ENCODE assay signal across 19 cellular contexts in the genomic region with DNA sequence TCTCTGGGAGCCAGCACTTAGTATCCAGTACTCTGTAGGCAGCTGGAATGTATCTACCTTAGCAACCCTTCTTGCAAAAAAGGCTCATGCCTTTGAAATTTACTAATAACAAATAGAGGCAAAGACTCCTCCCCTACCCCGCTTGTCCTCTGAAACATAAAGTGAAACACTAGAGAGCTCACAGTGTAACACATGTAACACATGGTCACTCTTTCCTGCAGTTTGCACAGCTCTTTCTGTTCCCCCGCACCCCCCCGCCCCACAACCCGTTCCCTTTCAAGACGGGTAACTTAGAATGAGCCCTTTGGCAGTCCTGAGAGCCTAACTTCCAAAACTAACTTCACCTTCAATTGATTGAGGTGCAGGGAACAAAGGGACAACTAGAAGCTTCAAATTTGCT. TPM values are rescaled to one million over a fixed set of nuclear protein-coding genes. Genes with fewer than 3 reads are reported as not detected.
DNase-seq lines count a peak whose midpoint lies in the region; ATAC-seq, FAIRE-seq and TF ChIP-seq lines count a peak whose summit lies in the region.
"Had no signal": no experiment of that assay in that cellular context is flagged by ENCODE, and none has a peak within 500 bp of the region (broad histone marks: within the 10 kb centered on the region; RNA-seq: fewer than 3 reads in every experiment).

No MANE protein-coding gene starts in this region.

- no peak overlapping the region for H3K9ac ChIP-seq in MM.1S (ENCODE audit: low read length)
- H3K9ac ChIP-seq in K562 (ENCODE audit: insufficient read depth in 1 of 2, low read depth in 2 of 2, low read length in 2 of 2): no peak overlapping the region
- H3K9ac ChIP-seq: GM23248 had no signal

- TF ChIP-seq RAD21 in K562 (CRISPR knock-in tag; conservative IDR thresholded peaks at IDR 0.05 in 1 of 2, IDR thresholded peaks at IDR 0.05 in 1 of 2): no peak

- H4K20me1 ChIP-seq in MM.1S (ENCODE audit: insufficient read depth, low read length): no peaks in the 10 kb centered on the region
- no peaks in the 10 kb centered on the region for H4K20me1 ChIP-seq in K562 (replicated peaks; ENCODE audit: control insufficient read depth, insufficient read depth, low read length)

- H3K4me2 ChIP-seq in MM.1S (ENCODE audit: low read depth, low read length) (peak overlapping the region; percentile 20), K562 (ENCODE audit: insufficient read depth, low read length) (no peak overlapping the region)

- no peak for DNase-seq in CD8-positive, alpha-beta T cell
- DNase-seq in MM.1S: peak; percentile 83
- DNase-seq in K562 (ENCODE audit: extremely low read depth in 1 of 4, low spot score in 3 of 4): no peak
- DNase-seq in T-helper 1 cell: no peak
- no peak for DNase-seq in HEK293T (ENCODE audit: extremely low spot score)
- no peak for DNase-seq in GM12891 (ENCODE audit: insufficient read length, low spot score)
- DNase-seq: CD4-positive, alpha-beta T cell; DMS153; DMS79; GDM1; GM23248; HCEC 1CT; HFFc6; KG1 had no signal

- no peaks in the 10 kb centered on the region for H3K36me3 Mint-ChIP-seq in CD8-positive, alpha-beta T cell

- H2AFZ ChIP-seq in MM.1S (ENCODE audit: low read length): peak overlapping the region; percentile 58; the same call in 1 of the 2 replicates
- 0 out of 2 replicates have a peak overlapping the region, but pooled peaks have one; percentile 32 for H2AFZ ChIP-seq in K562 (ENCODE audit: low read depth, low read length)
- H2AFZ ChIP-seq: GM23248 had no signal

- 100% methylated on average over 1 of the region's 5 CpGs for WGBS in K562 (ENCODE audit: insufficient coverage, low coverage, missing lambda C conversion rate)

- no peaks in the 10 kb centered on the region for H3F3A ChIP-seq in MM.1S (ENCODE audit: insufficient read depth, low read length)

- no peak overlapping the region for H3K4me3 ChIP-seq in CD8-positive, alpha-beta T cell (ENCODE audit: low read depth, low read length)
- H3K4me3 ChIP-seq in MM.1S (ENCODE audit: low read length) (no peak overlapping the region), K562 (no peak overlapping the region)
- H3K4me3 ChIP-seq: GM23248 had no signal

- intact Hi-C loops in CD8-positive, alpha-beta T cell (cut with DNase I, micrococcal nuclease): no loop called here
- intact Hi-C loops in K562 (cut with micrococcal nuclease): no loop called here

- TF ChIP-seq CTCF in CD8-positive, alpha-beta T cell (IDR thresholded peaks at IDR 0.05): no peak
- TF ChIP-seq CTCF in MM.1S (IDR thresholded peaks at IDR 0.05; ENCODE audit: low read length): no peak
- TF ChIP-seq CTCF in K562 (IDR thresholded peaks at IDR 0.05 in 2 of 3, conservative IDR thresholded peaks at IDR 0.05 in 1 of 3; ENCODE audit: insufficient read depth in 2 of 3, low read depth in 1 of 3, low read length in 3 of 3): no peak

- TF ChIP-seq POLR2A in K562 (conservative IDR thresholded peaks at IDR 0.05) (no peak), GM12891 (IDR thresholded peaks at IDR 0.05; ENCODE audit: low read depth, low read length) (no peak)

- H3K4me1 Mint-ChIP-seq in CD8-positive, alpha-beta T cell (ENCODE audit: low read depth): peaks cover 13% of the 10 kb centered on the region

- peak overlapping the region; percentile 62 for H3K27ac Mint-ChIP-seq in CD8-positive, alpha-beta T cell
- H3K27ac Mint-ChIP-seq: B cell; CD4-positive, alpha-beta T cell; HFFc6; IgD-negative memory B cell had no signal

- POLR2A ChIA-PET in CD8-positive, alpha-beta T cell (lab: Charles Lee): no interaction called here
- POLR2A ChIA-PET in K562 (lab: Yijun Ruan, JAX) (no interaction called here), HEK293T (lab: Yijun Ruan, JAX) (interaction anchor here (1.1 to 1.8 kb wide), 2 partner anchors 15 to 71 kb away, joined by 3 to 5 read pairs; partner anchors contain the start of gene UTP14A)

- TF ChIP-seq EP300 in K562 (IDR thresholded peaks at IDR 0.05; ENCODE audit: low read length): no peak

- H3K9me2 ChIP-seq in MM.1S (replicated peaks; ENCODE audit: insufficient read depth, low read length): no peaks in the 10 kb centered on the region

- H3K9me3 Mint-ChIP-seq in CD8-positive, alpha-beta T cell: no peaks in the 10 kb centered on the region
- H3K9me3 Mint-ChIP-seq: CD4-positive, alpha-beta T cell; HFFc6; IgD-negative memory B cell had no signal

- H3K36me3 ChIP-seq in CD8-positive, alpha-beta T cell (ENCODE audit: insufficient read depth, low read length): no peaks in the 10 kb centered on the region
- H3K36me3 ChIP-seq in MM.1S (replicated peaks; ENCODE audit: insufficient read depth, low read length) (no peaks in the 10 kb centered on the region), K562 (ENCODE audit: control insufficient read depth, insufficient read depth, low read length) (no peaks in the 10 kb centered on the region)

- in situ Hi-C loops in K562 (cut with MboI): no loop called here

- no peaks in the 10 kb centered on the region for H3K79me2 ChIP-seq in MM.1S (ENCODE audit: low read length)
- H3K79me2 ChIP-seq in K562 (ENCODE audit: control insufficient read depth, insufficient read depth, low read length): no peaks in the 10 kb centered on the region

- H3K27me3 ChIP-seq in CD8-positive, alpha-beta T cell (ENCODE audit: insufficient read depth, low read length): no peaks in the 10 kb centered on the region
- H3K27me3 ChIP-seq in MM.1S (replicated peaks; ENCODE audit: insufficient read depth, low read length) (no peaks in the 10 kb centered on the region), K562 (ENCODE audit: control insufficient read depth in 2 of 2, insufficient read depth in 2 of 2, low read length in 2 of 2) (no peaks in the 10 kb centered on the region)

- H3K9me3 ChIP-seq in CD8-positive, alpha-beta T cell (ENCODE audit: low read length): no peaks in the 10 kb centered on the region
- H3K9me3 ChIP-seq in MM.1S (replicated peaks; ENCODE audit: insufficient read depth, low read length) (no peaks in the 10 kb centered on the region), K562 (replicated peaks; ENCODE audit: control insufficient read depth, insufficient read depth, low read depth, low read length) (no peaks in the 10 kb centered on the region)

- BruUV-seq in K562 (replicated peaks; lab: Mats Ljungman, UMichigan): no TSS peak

- no peak for FAIRE-seq in K562 (lab: Jason Lieb, UNC)
- no peak for FAIRE-seq in GM12891 (lab: Jason Lieb, UNC)
- FAIRE-seq: HepG2 had no signal

- no peaks in the 10 kb centered on the region for H3K27me3 Mint-ChIP-seq in CD8-positive, alpha-beta T cell (ENCODE audit: low read depth)
- H3K27me3 Mint-ChIP-seq: CD4-positive, alpha-beta T cell had no signal

- H3K4me3 Mint-ChIP-seq in CD8-positive, alpha-beta T cell: no peak overlapping the region
- H3K4me3 Mint-ChIP-seq: B cell; CD4-positive, alpha-beta T cell; HFFc6; IgD-negative memory B cell had no signal

- H3K9me1 ChIP-seq in K562 (ENCODE audit: control insufficient read depth, insufficient read depth, low read length): no peaks in the 10 kb centered on the region

- CTCF ChIA-PET in CD8-positive, alpha-beta T cell (lab: Charles Lee): interaction anchor here (1.2 kb wide), 1 partner anchor 15 kb away, joined by 3 read pairs; no protein-coding TSS in a partner anchor
- CTCF ChIA-PET in K562 (lab: Yijun Ruan, JAX; ENCODE audit: low intra/inter-chr PET ratio) (no interaction called here), HEK293T (lab: Yijun Ruan, JAX) (no interaction called here)

- H3K27ac ChIP-seq in CD8-positive, alpha-beta T cell (ENCODE audit: low read depth, low read length): no peak overlapping the region
- peak overlapping the region; percentile 52; the same call in 1 of the 2 replicates for H3K27ac ChIP-seq in MM.1S (ENCODE audit: low read length)
- no peak overlapping the region for H3K27ac ChIP-seq in K562 (ENCODE audit: extremely low read depth, low read depth, low read length)
- H3K27ac ChIP-seq: C4-2B, GM23248 had no signal

- no peak for ATAC-seq in CD8-positive, alpha-beta T cell
- ATAC-seq in GM19351 (IDR thresholded peaks at IDR 0.05; ENCODE audit: unreplicated experiment) (peak; percentile 46), K562 (no peak)
- ATAC-seq: HepG2 had no signal

- peaks cover 4% of the 10 kb centered on the region for H3K4me1 ChIP-seq in CD8-positive, alpha-beta T cell (ENCODE audit: insufficient read depth, low read length)
- H3K4me1 ChIP-seq in MM.1S (ENCODE audit: low read length) (peaks cover 9% of the 10 kb centered on the region), K562 (replicated peaks in 1 of 2; ENCODE audit: control insufficient read depth in 2 of 2, insufficient read depth in 2 of 2, low read length in 2 of 2) (peaks cover 5 to 11% of the 10 kb centered on the region in 2 experiments; a peak in 4 of 5 replicates)

TF ChIP-seq in HEK293T, 16 proteins besides CTCF, POLR2A, EP300 and RAD21:
- no peak for TF ChIP-seq ARNT (IDR thresholded peaks at IDR 0.05)

TF ChIP-seq in GM12891, 5 proteins besides CTCF, POLR2A, EP300 and RAD21:
- TF ChIP-seq TAF1 (IDR thresholded peaks at IDR 0.05; ENCODE audit: low read depth, low read length): no peak
- no peak for TF ChIP-seq POLR2AphosphoS5 (IDR thresholded peaks at IDR 0.05; ENCODE audit: low read depth, low read length)
- TF ChIP-seq POU2F2 (IDR thresholded peaks at IDR 0.05; ENCODE audit: low read depth, low read length): no peak
- TF ChIP-seq PAX5 (IDR thresholded peaks at IDR 0.05; ENCODE audit: insufficient read depth, low read length, severe bottlenecking): no peak
- no peak for TF ChIP-seq SPI1 (IDR thresholded peaks at IDR 0.05; ENCODE audit: low read depth, low read length)
TF ChIP-seq in GM12891: peak in this region for 0.

RNA-seq across cellular contexts. Expression of gene BCORL1, which starts 6.0 kb away (rescaled TPM):
- 1 to 10 TPM; 2.1 to 2.4 TPM for total RNA-seq in CD8-positive, alpha-beta T cell
- 14.0 and 23.7 TPM in 2 replicates for total RNA-seq in K562 (2011; cell fraction: chromatin; rRNA removed; ENCODE audit: low replicate concordance)
- total RNA-seq in K562 (2011; cell fraction: nucleolus; rRNA removed): 8.3 TPM in 2 replicates
- total RNA-seq in K562 (2011; cell fraction: nucleoplasm; rRNA removed): 9.8 and 10.6 TPM in 2 replicates
- total RNA-seq in K562 (2014; rRNA removed) (3.3 and 4.5 TPM in 2 replicates), K562 (2014; rRNA removed; fragmentation: Illumina TruSeq; extraction: Trizol) (1.4 and 2.1 TPM in 2 replicates), K562 (2015; rRNA removed; fragmentation: Illumina TruSeq; extraction: Trizol) (2.1 and 3.3 TPM in 2 replicates), K562 (2021) (26.2 and 29.6 TPM in 2 replicates)
- polyA plus RNA-seq in K562 (2011; rRNA removed) (1.0 and 1.7 TPM in 2 replicates), K562 (2014; fragmentation: Illumina TruSeq; extraction: Trizol) (16.2 and 18.2 TPM in 2 replicates), K562 (2014; fragmentation: Nextera tagmentation; extraction: Ambion mirVana) (under 1 TPM; 0.48 to 0.55 TPM), K562 (2014; rRNA removed) (4.3 and 5.0 TPM in 2 replicates)
- polyA plus RNA-seq in K562 (2011; cell fraction: cytosol; rRNA removed): 1.1 and 1.2 TPM in 2 replicates
- polyA plus RNA-seq in K562 (2011; cell fraction: nucleus; rRNA removed): 4.0 and 5.7 TPM in 2 replicates
- 9.5 and 11.9 TPM in 2 replicates for polyA plus RNA-seq in K562 (2012)
- polyA minus RNA-seq in K562 (2011; rRNA and poly(A)+ RNA removed): 1.8 and 2.1 TPM in 2 replicates
- polyA minus RNA-seq in K562 (2011; cell fraction: cytosol; rRNA and poly(A)+ RNA removed): 7.8 and 13.0 TPM in 2 replicates
- 3.2 and 3.4 TPM in 2 replicates for polyA minus RNA-seq in K562 (2011; cell fraction: nucleus; rRNA and poly(A)+ RNA removed)
- polyA plus RNA-seq in GM12891 (2012; ENCODE audit: low read depth, missing spikeins): 1.8 TPM
